ENCODE assay signal across 14 cellular contexts in the genomic region with DNA sequence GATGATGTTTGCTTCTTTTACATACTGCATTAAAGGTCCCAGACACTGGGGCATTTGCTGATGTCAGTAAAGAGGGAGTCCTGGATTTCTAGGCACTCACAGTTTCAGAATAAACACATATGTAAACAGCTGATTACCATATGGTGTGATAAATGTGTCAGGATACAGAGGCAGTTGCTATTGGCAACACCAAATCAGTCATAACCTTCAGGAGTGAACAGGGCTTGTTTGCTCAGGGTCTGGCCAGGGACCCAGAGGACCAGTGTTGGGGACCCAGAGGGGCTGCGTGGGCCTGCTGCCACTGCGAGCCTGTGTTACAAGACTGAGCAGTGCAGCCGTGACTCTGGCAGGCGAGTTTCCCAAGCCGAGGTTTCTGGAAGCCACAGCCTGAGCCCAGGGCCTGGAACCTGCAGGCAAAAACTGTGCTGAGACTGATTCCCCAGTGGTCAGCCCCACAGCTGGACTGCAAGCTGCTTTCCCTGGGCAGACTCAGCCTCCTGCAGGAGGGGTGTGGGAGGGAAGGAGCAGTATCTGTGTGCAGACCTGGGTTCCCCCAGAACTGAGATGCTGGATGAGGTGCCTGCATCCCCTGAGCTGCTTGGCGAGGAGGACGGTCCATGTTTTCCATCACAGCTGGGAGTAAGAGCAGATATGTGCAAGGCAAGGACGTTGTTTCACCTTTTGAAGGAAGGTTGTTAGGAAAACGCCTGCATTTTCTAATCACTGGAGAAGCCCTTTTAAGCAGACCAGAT. TPM values are rescaled to one million over a fixed set of nuclear protein-coding genes. Genes with fewer than 3 reads are reported as not detected.
A peak's percentile ranks its signal among the peaks of the same experiment; 100 is the strongest.
DNase-seq lines count a peak whose midpoint lies in the region; ATAC-seq, FAIRE-seq and TF ChIP-seq lines count a peak whose summit lies in the region.
"Had no signal": no experiment of that assay in that cellular context is flagged by ENCODE, and none has a peak within 500 bp of the region (broad histone marks: within the 10 kb centered on the region; RNA-seq: fewer than 3 reads in every experiment).

No MANE protein-coding gene starts in this region.

- TF ChIP-seq CTCF in kidney (IDR thresholded peaks at IDR 0.05; ENCODE audit: borderline replicate concordance, extremely low read depth, insufficient read depth) (no peak), transverse colon (IDR thresholded peaks at IDR 0.05) (no peak), esophagus squamous epithelium (IDR thresholded peaks at IDR 0.05) (no peak)

- intact Hi-C loops in kidney (cut with DNase I) (no loop called here), transverse colon (cut with DNase I; ENCODE audit: low total_unique reads) (no loop called here), esophagus squamous epithelium (cut with DNase I) (no loop called here)

- peak overlapping the region in 1 of 2 donors; percentile 24 for H3K9ac ChIP-seq in kidney (ENCODE audit: low read length in 2 of 2)

- 42 to 59% methylated on average over 2 to 8 of the region's 9 CpGs for WGBS in transverse colon (ENCODE audit: low coverage in 1 of 2), 2 donors
- 70 to 83% methylated on average over 4 to 7 of the region's 9 CpGs for WGBS in esophagus squamous epithelium, 2 donors

- H3K4me3 ChIP-seq in kidney (ENCODE audit: low read length in 2 of 2) (no peak overlapping the region), transverse colon (no peak overlapping the region), esophagus squamous epithelium (no peak overlapping the region)

- in situ Hi-C loops in transverse colon (cut with MboI; ENCODE audit: low pct_ligation_motif_present in 1 of 4, low pct_unique_long_range_greater_than_20kb in 1 of 4, low sequenced_read_pairs in 3 of 4), result no loop called here

- TF ChIP-seq POLR2A in transverse colon (IDR thresholded peaks at IDR 0.05) (no peak), esophagus squamous epithelium (IDR thresholded peaks at IDR 0.05) (no peak)

- DNase-seq in NCI-H526 (lab: John Stamatoyannopoulos, UW), result peak; percentile 42 to 57
- DNase-seq in cerebellar cortex (ENCODE audit: low spot score), result peak; percentile 54
- DNase-seq in kidney, result peak; percentile 69
- no peak for DNase-seq in transverse colon
- no peak for DNase-seq in esophagus squamous epithelium (lab: John Stamatoyannopoulos, UW)
- DNase-seq: activated T-cell treated with anti-CD3 and anti-CD28 coated beads, Interleukin-2, amount 50 U/mL, for 48 hours; DND-41; NCI-H2081 treated with DMSO at 0.1 percent for 48 hours; RPMI8226; stimulated activated CD4-positive, alpha-beta T cell treated with anti-CD3 and anti-CD28 coated beads, Interleukin-4, amount 100 ng/mL, for 24 hours had no signal

- no peak for FAIRE-seq in kidney (lab: Jason Lieb, UNC)

- H3K27ac ChIP-seq in kidney (ENCODE audit: low read depth in 2 of 2, low read length in 2 of 2) (peak overlapping the region in 1 of 2 donors; percentile 20), transverse colon (peak overlapping the region; percentile 20 to 67 (median 44)), esophagus squamous epithelium (peak overlapping the region in 2 of 4 donors; percentile 41 to 55)
- H3K27ac ChIP-seq: VCaP had no signal

- peaks cover 72% of the 10 kb centered on the region in 2 donors for H3K4me1 ChIP-seq in kidney (ENCODE audit: control insufficient read depth in 1 of 2, insufficient read depth in 1 of 2, low read depth in 1 of 2, low read length in 2 of 2)
- peaks cover 31 to 62% (median 38%) of the 10 kb centered on the region in 4 donors for H3K4me1 ChIP-seq in transverse colon
- H3K4me1 ChIP-seq in esophagus squamous epithelium, result peaks cover 21 to 98% (median 49%) of the 10 kb centered on the region in 3 donors

- no peak for TF ChIP-seq EP300 in transverse colon (IDR thresholded peaks at IDR 0.05; ENCODE audit: low read depth)

- H3K36me3 ChIP-seq in kidney (ENCODE audit: control insufficient read depth in 1 of 2, insufficient read depth in 2 of 2, low read length in 2 of 2) (no peaks in the 10 kb centered on the region), transverse colon (no peaks in the 10 kb centered on the region), esophagus squamous epithelium (no peaks in the 10 kb centered on the region)

- no peaks in the 10 kb centered on the region for H3K9me3 ChIP-seq in kidney (ENCODE audit: control insufficient read depth in 1 of 2, low read length in 2 of 2)
- no peaks in the 10 kb centered on the region for H3K9me3 ChIP-seq in transverse colon
- no peaks in the 10 kb centered on the region for H3K9me3 ChIP-seq in esophagus squamous epithelium

- no peaks in the 10 kb centered on the region for H3K27me3 ChIP-seq in transverse colon
- H3K27me3 ChIP-seq in esophagus squamous epithelium, result no peaks in the 10 kb centered on the region

- ATAC-seq in GM21526 (IDR thresholded peaks at IDR 0.05; ENCODE audit: low FRiP score, unreplicated experiment) (no peak), HG03378 (IDR thresholded peaks at IDR 0.05; ENCODE audit: unreplicated experiment) (no peak)

RNA-seq across cellular contexts. Expression of a gene that starts 23.6 kb away (rescaled TPM):
- total RNA-seq in kidney, result 54.8 TPM
- 26.2 TPM for polyA plus RNA-seq in kidney (ENCODE audit: insufficient read depth, low read depth, low replicate concordance)
- 10 to 100 TPM; 33.2 to 62.1 (median 54.5) TPM for total RNA-seq in transverse colon
- 10 to 100 TPM in 1 of 4 donors, 1 to 10 TPM in 3; 3.3 to 15.3 (median 6.9) TPM for total RNA-seq in esophagus squamous epithelium
- total RNA-seq: natural killer cell treated with Interleukin-12 subunit alpha and Interleukin-12 subunit beta and Interleukin-15 and Interleukin-18, amount 100 ng/mL, for 72 hours had no signal

Comparison
In these comparisons a context has a peak if more than half of its experiments do, and no peak if none do; other contexts are left out.
1. DNase-seq: peak in NCI-H526 (2 of 2), cerebellar cortex (single experiment) and kidney (single experiment); none in transverse colon (single experiment) and esophagus squamous epithelium (single experiment).